ENCODE assay signal across 8 cellular contexts in the genomic region with DNA sequence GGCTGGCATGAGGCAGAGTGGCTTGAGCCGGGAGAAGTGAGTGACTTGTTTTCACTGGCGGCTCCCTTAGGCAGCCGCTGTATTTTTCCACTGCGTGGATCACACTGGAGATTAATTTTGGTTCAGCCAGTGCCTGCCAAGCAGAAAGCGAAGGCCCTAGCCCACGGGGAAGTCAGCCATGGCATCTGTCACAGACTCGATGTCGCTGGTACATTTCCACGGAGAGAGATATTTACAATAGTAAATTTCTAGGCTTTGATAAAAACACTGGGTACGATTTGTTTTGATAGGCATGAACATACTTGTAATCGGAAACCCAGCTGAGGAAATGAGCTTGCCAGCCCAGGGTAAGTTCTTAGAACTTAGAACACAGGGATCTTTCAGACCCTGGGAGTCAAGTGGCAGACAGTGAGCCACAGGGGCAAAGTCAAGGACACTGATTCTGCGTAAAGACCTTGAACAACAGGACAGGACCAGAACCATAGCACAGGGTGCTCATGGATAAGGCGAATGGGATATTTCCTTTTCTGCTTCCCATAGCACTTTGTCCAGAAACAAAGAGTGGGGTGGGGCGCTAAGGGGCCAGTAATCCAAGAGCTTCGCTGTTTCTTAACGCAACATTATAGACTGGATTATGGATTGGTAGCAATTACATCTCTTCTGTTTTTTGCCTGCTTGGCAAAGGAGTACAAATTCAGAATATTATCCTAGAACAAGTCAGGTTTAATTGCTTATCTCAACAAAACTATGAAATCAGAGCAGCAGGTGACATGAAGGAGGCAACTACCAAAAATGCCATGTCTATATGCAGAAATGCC. TPM values are rescaled to one million over a fixed set of nuclear protein-coding genes. Genes with fewer than 3 reads are reported as not detected.
DNase-seq lines count a peak whose midpoint lies in the region; ATAC-seq, FAIRE-seq and TF ChIP-seq lines count a peak whose summit lies in the region.

No MANE protein-coding gene starts in this region.

- no peak overlapping the region for H2AFZ ChIP-seq in hepatocyte

- no peak for TF ChIP-seq POLR2A in GM12891 (IDR thresholded peaks at IDR 0.05; ENCODE audit: low read depth, low read length)

- H3K9me3 ChIP-seq in hepatocyte (ENCODE audit: low read depth): no peaks in the 10 kb centered on the region

- peaks cover 31% of the 10 kb centered on the region for H4K20me1 ChIP-seq in hepatocyte (ENCODE audit: insufficient read depth, poor library complexity, severe bottlenecking)

- no peaks in the 10 kb centered on the region for H3K36me3 ChIP-seq in hepatocyte (replicated peaks; ENCODE audit: insufficient read depth, low read depth)
- peaks cover 24% of the 10 kb centered on the region for H3K36me3 ChIP-seq in rectal smooth muscle tissue (ENCODE audit: control insufficient read depth, insufficient read depth, low read length)

- H3K27ac Mint-ChIP-seq in brain: peak overlapping the region; percentile 97 to 99 (median 98)

- H3K9ac ChIP-seq in rectal smooth muscle tissue (ENCODE audit: low read length): no peak overlapping the region

- peaks cover 0 to 9% (median 0%) of the 10 kb centered on the region in 5 experiments for H3K9me3 Mint-ChIP-seq in brain

- H3K4me3 Mint-ChIP-seq in brain: peak overlapping the region; percentile 86 to 97 (median 88)

- peaks cover 66% of the 10 kb centered on the region for H3K4me1 Mint-ChIP-seq in brain

- H3K4me2 ChIP-seq in hepatocyte: peak overlapping the region; percentile 77

- H3K27me3 ChIP-seq in hepatocyte: no peaks in the 10 kb centered on the region
- no peaks in the 10 kb centered on the region for H3K27me3 ChIP-seq in rectal smooth muscle tissue (ENCODE audit: control insufficient read depth, insufficient read depth, low read length)

- no peak for TF ChIP-seq CTCF in brain (conservative IDR thresholded peaks at IDR 0.05)
- TF ChIP-seq CTCF in hepatocyte (IDR thresholded peaks at IDR 0.05; ENCODE audit: poor library complexity): no peak

- peaks cover 8% of the 10 kb centered on the region for H3K4me1 ChIP-seq in hepatocyte (ENCODE audit: insufficient read depth)
- H3K4me1 ChIP-seq in rectal smooth muscle tissue (ENCODE audit: control insufficient read depth, insufficient read depth, low read length): peaks cover 31% of the 10 kb centered on the region

- no peaks in the 10 kb centered on the region for H3K9me2 ChIP-seq in hepatocyte (replicated peaks; ENCODE audit: insufficient read depth)

- H3K27ac ChIP-seq in hepatocyte (peak overlapping the region; percentile 99), rectal smooth muscle tissue (ENCODE audit: low read depth, low read length) (peak overlapping the region; percentile 99)

- DNase-seq in AG08396 (ENCODE audit: low spot score) (peak; percentile 51), LHCN-M2 (ENCODE audit: low read depth) (peak; percentile 85), hepatocyte (ENCODE audit: low spot score) (peak; percentile 71), NCI-H345 treated with DMSO at 0.1 percent for 48 hours (lab: John Stamatoyannopoulos, UW; ENCODE audit: unreplicated experiment) (no peak), GM12891 (ENCODE audit: insufficient read length, low spot score) (no peak)

- WGBS in hepatocyte (ENCODE audit: low lambda C conversion rate, missing lambda C conversion rate): 61% methylated on average over 16 of the region's 16 CpGs

- H3K27me3 Mint-ChIP-seq in brain: peaks cover 12% of the 10 kb centered on the region

- H3K4me3 ChIP-seq in hepatocyte (no peak overlapping the region), rectal smooth muscle tissue (ENCODE audit: low read length) (peak overlapping the region; percentile 29)

- ATAC-seq in HG02798 (IDR thresholded peaks at IDR 0.05; ENCODE audit: poor library complexity, unreplicated experiment): no peak

- peaks cover 32% of the 10 kb centered on the region for H3K79me2 ChIP-seq in hepatocyte

- H3K36me3 Mint-ChIP-seq in brain: peaks cover 37% of the 10 kb centered on the region

- no peak for FAIRE-seq in GM12891 (lab: Jason Lieb, UNC)

TF ChIP-seq in GM12891, 5 proteins besides CTCF, POLR2A, EP300 and RAD21:
- TF ChIP-seq PAX5 (IDR thresholded peaks at IDR 0.05; ENCODE audit: insufficient read depth, low read length, severe bottlenecking) (no peak), TAF1 (IDR thresholded peaks at IDR 0.05; ENCODE audit: low read depth, low read length) (no peak), POLR2AphosphoS5 (IDR thresholded peaks at IDR 0.05; ENCODE audit: low read depth, low read length) (no peak), SPI1 (IDR thresholded peaks at IDR 0.05; ENCODE audit: low read depth, low read length) (no peak), POU2F2 (IDR thresholded peaks at IDR 0.05; ENCODE audit: low read depth, low read length) (no peak)

RNA-seq across cellular contexts. Expression of a gene that starts 4.5 kb away (rescaled TPM):
- total RNA-seq in LHCN-M2 (2014; rRNA removed) (87.6 and 101 TPM in 2 replicates), hepatocyte (537 and 547 TPM in 2 replicates)
- 74.1 TPM for polyA plus RNA-seq in LHCN-M2 (2012)
- polyA plus RNA-seq in brain (ENCODE audit: insufficient read depth, low read depth, low replicate concordance) (33.1 TPM), hepatocyte (583 and 682 TPM in 2 replicates)
- 5.2 TPM for polyA plus RNA-seq in GM12891 (2012; ENCODE audit: low read depth, missing spikeins)

Comparison
In these comparisons a context has a peak if more than half of its experiments do, and no peak if none do; other contexts are left out.
1. DNase-seq: peak in AG08396 (single experiment), LHCN-M2 (single experiment) and hepatocyte (single experiment); none in NCI-H345 treated with DMSO at 0.1 percent for 48 hours (single experiment) and GM12891 (single experiment).